10 cellular contexts compared by ENCODE assay signal in the genomic region with DNA sequence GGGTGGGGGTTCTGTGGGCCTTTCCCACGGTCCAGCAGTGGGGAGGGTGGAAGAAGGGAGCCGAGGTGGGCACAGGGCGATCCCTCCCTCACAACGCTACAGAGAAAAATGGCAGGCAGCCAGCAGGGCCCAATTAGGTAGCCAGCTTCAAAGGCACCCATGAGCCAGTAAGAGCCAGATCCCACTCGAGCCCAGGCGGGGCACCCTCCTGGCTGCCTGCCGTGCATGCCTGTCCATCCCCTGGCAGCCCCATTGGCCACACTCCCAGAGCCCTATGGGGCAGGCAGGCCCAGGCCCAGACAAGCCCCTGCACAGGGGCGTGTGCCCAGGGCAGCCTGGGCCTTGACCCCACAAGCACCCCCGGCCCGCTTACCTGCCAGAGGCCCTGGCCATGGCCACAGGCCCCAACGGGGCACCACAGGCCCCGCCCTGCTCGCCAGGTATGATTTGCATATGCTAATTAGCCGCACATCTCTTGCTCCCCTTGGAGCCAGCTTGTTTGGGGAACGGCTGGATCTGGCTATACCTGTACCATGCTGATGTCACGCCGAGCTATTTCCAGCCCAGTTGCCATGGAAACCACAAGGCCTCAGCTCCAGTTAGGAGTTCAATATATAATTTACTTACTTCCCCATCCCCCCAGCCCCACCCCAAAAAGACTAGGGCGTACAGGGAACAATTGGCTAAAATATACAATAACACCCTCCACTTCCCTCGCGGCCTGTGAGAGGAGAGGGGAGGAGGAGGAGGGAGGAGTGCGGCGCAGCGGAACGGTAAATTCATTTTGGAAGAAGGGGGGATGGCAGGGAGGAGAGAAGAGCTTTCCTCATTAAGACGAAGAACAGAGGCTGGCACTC. TPM values are rescaled to one million over a fixed set of nuclear protein-coding genes. Genes with fewer than 3 reads are reported as not detected.
DNase-seq lines count a peak whose midpoint lies in the region; ATAC-seq, FAIRE-seq and TF ChIP-seq lines count a peak whose summit lies in the region.
"Had no signal": no experiment of that assay in that cellular context is flagged by ENCODE, and none has a peak within 500 bp of the region (broad histone marks: within the 10 kb centered on the region; RNA-seq: fewer than 3 reads in every experiment).

No MANE protein-coding gene starts in this region.

- no peaks in the 10 kb centered on the region for H3K9me3 Mint-ChIP-seq in activated naive CD4-positive, alpha-beta T cell treated with anti-CD3 and anti-CD28 coated beads, Interleukin-2, amount 50 U/mL, for 24 hours

- no peaks in the 10 kb centered on the region for H3K27me3 ChIP-seq in upper lobe of right lung

- peaks cover 0 to 11% of the 10 kb centered on the region in 2 donors for H3K4me1 ChIP-seq in kidney (ENCODE audit: control insufficient read depth in 1 of 2, insufficient read depth in 1 of 2, low read depth in 1 of 2, low read length in 2 of 2)
- no peaks in the 10 kb centered on the region for H3K4me1 ChIP-seq in upper lobe of right lung

- intact Hi-C loops in kidney (cut with DNase I) (no loop called here), upper lobe of right lung (cut with DNase I) (no loop called here)

- peak; percentile 58 for ATAC-seq in upper lobe of right lung
- ATAC-seq in activated CD4-positive, CD25-positive, alpha-beta regulatory T cell treated with anti-CD3 and anti-CD28 coated beads, Interleukin-2, amount 50 U/mL, for 24 hours = no peak

- H3K36me3 ChIP-seq in kidney (ENCODE audit: control insufficient read depth in 1 of 2, insufficient read depth in 2 of 2, low read length in 2 of 2) (no peaks in the 10 kb centered on the region), upper lobe of right lung (no peaks in the 10 kb centered on the region)
- H3K36me3 ChIP-seq: heart right ventricle had no signal

- no peak overlapping the region for H3K4me3 Mint-ChIP-seq in activated naive CD4-positive, alpha-beta T cell treated with anti-CD3 and anti-CD28 coated beads, Interleukin-2, amount 50 U/mL, for 24 hours

- no peak overlapping the region for H3K9ac ChIP-seq in kidney (ENCODE audit: low read length in 2 of 2)

- H3K4me1 Mint-ChIP-seq in activated naive CD4-positive, alpha-beta T cell treated with anti-CD3 and anti-CD28 coated beads, Interleukin-2, amount 50 U/mL, for 24 hours = peaks cover 47% of the 10 kb centered on the region

- peaks cover 3% of the 10 kb centered on the region for H3K36me3 Mint-ChIP-seq in activated naive CD4-positive, alpha-beta T cell treated with anti-CD3 and anti-CD28 coated beads, Interleukin-2, amount 50 U/mL, for 24 hours

- no peak for DNase-seq in activated naive CD4-positive, alpha-beta T cell treated with Interleukin-2 at 50 U/mL for 16 hours
- peak; percentile 59 for DNase-seq in RWPE1 (ENCODE audit: low spot score)
- peak; percentile 93 for DNase-seq in kidney
- peak; percentile 78 for DNase-seq in upper lobe of right lung
- DNase-seq in DMS114 treated with DMSO at 0.1 percent for 48 hours (lab: John Stamatoyannopoulos, UW; ENCODE audit: unreplicated experiment) = no peak
- no peak for DNase-seq in NK-92 treated with Interleukin-12 subunit alpha and Interleukin-12 subunit beta, amount 100 ng/mL, for 24 hours (lab: John Stamatoyannopoulos, UW)
- DNase-seq: cerebellar nuclear complex, heart right ventricle had no signal

- H3K27me3 Mint-ChIP-seq in activated naive CD4-positive, alpha-beta T cell treated with anti-CD3 and anti-CD28 coated beads, Interleukin-2, amount 50 U/mL, for 24 hours = no peaks in the 10 kb centered on the region

- H3K9me3 ChIP-seq in kidney (ENCODE audit: control insufficient read depth in 1 of 2, low read length in 2 of 2) (no peaks in the 10 kb centered on the region), upper lobe of right lung (no peaks in the 10 kb centered on the region)
- H3K9me3 ChIP-seq: heart right ventricle had no signal

- CTCF ChIA-PET in RWPE1 (lab: Yijun Ruan, JAX) = interaction anchor here (0.6 to 1.0 kb wide), 2 partner anchors 40 to 120 kb away, joined by 4 to 6 read pairs; no protein-coding TSS in a partner anchor

- no peak for TF ChIP-seq CTCF in RWPE1 (conservative IDR thresholded peaks at IDR 0.05; ENCODE audit: low read depth)
- TF ChIP-seq CTCF in kidney (IDR thresholded peaks at IDR 0.05; ENCODE audit: borderline replicate concordance, extremely low read depth, insufficient read depth) = no peak
- no peak for TF ChIP-seq CTCF in upper lobe of right lung (IDR thresholded peaks at IDR 0.05)

- POLR2A ChIA-PET in RWPE1 (lab: Yijun Ruan, JAX; ENCODE audit: low non-redundant PET) = no interaction called here

- H3K27ac Mint-ChIP-seq in activated naive CD4-positive, alpha-beta T cell treated with anti-CD3 and anti-CD28 coated beads, Interleukin-2, amount 50 U/mL, for 24 hours = peak overlapping the region; percentile 59

- H3K27ac ChIP-seq in RWPE1 (peak overlapping the region; percentile 99), kidney (ENCODE audit: low read depth in 2 of 2, low read length in 2 of 2) (no peak overlapping the region), upper lobe of right lung (no peak overlapping the region)
- H3K27ac ChIP-seq: heart right ventricle had no signal

- H3K4me3 ChIP-seq in kidney (ENCODE audit: low read length in 2 of 2) = no peak overlapping the region
- H3K4me3 ChIP-seq in upper lobe of right lung = no peak overlapping the region
- H3K4me3 ChIP-seq: heart right ventricle had no signal

- no peak for FAIRE-seq in kidney (lab: Jason Lieb, UNC)

RNA-seq across cellular contexts. Expression of a gene that starts 47.5 kb away (rescaled TPM):
- total RNA-seq in kidney (63.6 TPM), upper lobe of right lung (47.4 TPM)
- polyA plus RNA-seq in kidney (ENCODE audit: insufficient read depth, low read depth, low replicate concordance) = 6.1 TPM

Comparison
In these comparisons a context has a peak if more than half of its experiments do, and no peak if none do; other contexts are left out.
1. DNase-seq: peak in RWPE1 (single experiment), kidney (single experiment) and upper lobe of right lung (single experiment); none in activated naive CD4-positive, alpha-beta T cell treated with Interleukin-2 at 50 U/mL for 16 hours (single experiment), DMS114 treated with DMSO at 0.1 percent for 48 hours (single experiment) and NK-92 treated with Interleukin-12 subunit alpha and Interleukin-12 subunit beta, amount 100 ng/mL, for 24 hours (single experiment).